In genomic region chr2:229921892-229922448, GRCh38 we compare ENCODE assay signal across 8 cellular contexts. TPM values are rescaled to one million over a fixed set of nuclear protein-coding genes. Genes with fewer than 3 reads are reported as not detected.
DNase-seq lines count a peak whose midpoint lies in the region; ATAC-seq and TF ChIP-seq lines count a peak whose summit lies in the region.

Gene TRIP12, minus strand, starts transcription at chr2:229922009. Its CDS starts 41,930 bp downstream, at chr2:229880079.

- H3K4me3 Mint-ChIP-seq in activated B cell treated with CpG ODN at 0.5 μM for 24 hours, result peak within 1 kb of the TSS; percentile 94

- intact Hi-C loops in activated B cell treated with CpG ODN at 0.5 μM for 24 hours (cut with micrococcal nuclease), result loop anchor here (1.0 to 2.0 kb wide), 6 partner anchors 65 to 791 kb away; partner anchors contain the start of gene CAB39

- DNase-seq in AG04449 (ENCODE audit: low read depth, low spot score), result peak; percentile 92
- DNase-seq in NCI-H226, result peak; percentile 95
- peak; percentile 94 for DNase-seq in activated B cell treated with CpG ODN at 0.5 μM for 24 hours
- peak; percentile 65 to 98 (median 92) for DNase-seq in caudate nucleus (lab: John Stamatoyannopoulos, UW)
- peak; percentile 99 for DNase-seq in iris pigment epithelial cell (ENCODE audit: low read depth)
- peak; percentile 77 to 79 for DNase-seq in stimulated activated CD4-positive, alpha-beta T cell treated with anti-CD3 and anti-CD28 coated beads, Interleukin-12 subunit alpha, Interleukin-12 subunit beta, amount 100 ng/mL, for 24 hours (ENCODE audit: low read depth in 2 of 2)

- H3K27ac Mint-ChIP-seq in activated B cell treated with CpG ODN at 0.5 μM for 24 hours, result peak within 1 kb of the TSS; percentile 96

- H3K27ac ChIP-seq in caudate nucleus (ENCODE audit: low read depth, low read length), result peak within 1 kb of the TSS; percentile 98

- TF ChIP-seq CTCF in AG04449 (IDR thresholded peaks at IDR 0.05; ENCODE audit: insufficient read depth, low read length, missing control alignments), result no peak
- no peak for TF ChIP-seq CTCF in activated B cell treated with CpG ODN at 0.5 μM for 24 hours (IDR thresholded peaks at IDR 0.05)

- peak within 1 kb of the TSS; percentile 90 for H3K4me3 ChIP-seq in AG04449 (ENCODE audit: low read depth, low read length)

- CTCF ChIA-PET in AG04449 (lab: Yijun Ruan, JAX), result interaction anchor here (0.9 to 1.2 kb wide), 3 partner anchors 238 to 936 kb away, joined by 3 read pairs; partner anchors contain the start of gene CAB39
- CTCF ChIA-PET in activated B cell treated with CpG ODN at 0.5 μM for 24 hours (lab: Charles Lee), result interaction anchor here (1.2 to 1.7 kb wide), 3 partner anchors 11 to 145 kb away, joined by 4 to 6 read pairs (median 4); no protein-coding TSS in a partner anchor

- H3K36me3 Mint-ChIP-seq in activated B cell treated with CpG ODN at 0.5 μM for 24 hours (ENCODE audit: low read depth), result peaks cover 30% of the 10 kb centered on the region

- peaks cover 2% of the 10 kb centered on the region for H3K9me3 Mint-ChIP-seq in activated B cell treated with CpG ODN at 0.5 μM for 24 hours

- ATAC-seq in GM18873 (IDR thresholded peaks at IDR 0.05; ENCODE audit: low FRiP score, unreplicated experiment) (peak; percentile 59), HG03139 (IDR thresholded peaks at IDR 0.05; ENCODE audit: unreplicated experiment) (peak; percentile 62), activated B cell treated with CpG ODN at 0.5 μM for 24 hours (ENCODE audit: low read depth) (peak; percentile 76)

- H3K27me3 Mint-ChIP-seq in activated B cell treated with CpG ODN at 0.5 μM for 24 hours, result no peaks in the 10 kb centered on the region

- POLR2A ChIA-PET in AG04449 (lab: Yijun Ruan, JAX), result interaction anchor here (0.8 to 1.2 kb wide), 5 partner anchors 10 to 141 kb away, joined by 3 to 5 read pairs (median 4); no protein-coding TSS in a partner anchor
- POLR2A ChIA-PET in activated B cell treated with CpG ODN at 0.5 μM for 24 hours (lab: Charles Lee), result interaction anchor here (0.6 to 1.9 kb wide), 13 partner anchors 10 to 1858 kb away, joined by 3 to 23 read pairs (median 4); partner anchors contain the start of genes NCL and SP110

- peaks cover 42% of the 10 kb centered on the region for H3K4me1 Mint-ChIP-seq in activated B cell treated with CpG ODN at 0.5 μM for 24 hours

RNA-seq across cellular contexts. Expression of gene TRIP12, which starts in this region (rescaled TPM):
- total RNA-seq in activated B cell treated with CpG ODN at 0.5 μM for 24 hours, result 255 and 272 TPM in 2 replicates

Comparison
In these comparisons a context has a peak if more than half of its experiments do, and no peak if none do; other contexts are left out.
1. Peak in every context shown above with its lines: DNase-seq, ATAC-seq, H3K4me3 ChIP-seq and H3K27ac ChIP-seq.